ENCODE assay signal across 12 cellular contexts in the genomic region with DNA sequence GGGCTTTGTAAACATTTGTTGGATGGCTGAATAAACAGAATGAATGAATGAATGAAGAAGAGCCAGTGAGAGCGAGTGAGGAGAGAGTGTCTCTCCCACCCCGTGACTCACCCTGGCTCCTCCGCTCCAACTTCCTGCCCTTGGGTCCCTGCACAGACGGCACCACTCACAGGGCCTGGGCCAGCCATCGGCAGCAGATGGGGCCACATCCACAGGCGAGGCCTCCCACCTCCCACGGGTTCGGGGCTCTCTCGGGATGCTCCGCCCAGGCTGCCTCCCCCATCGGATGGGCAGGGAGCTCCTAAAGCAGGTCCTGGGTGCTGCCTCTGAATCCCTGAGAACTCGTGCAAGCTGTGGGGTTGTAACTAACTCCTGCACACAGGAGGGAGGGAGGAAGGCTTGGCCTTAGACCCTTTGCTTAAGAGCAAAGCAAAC. TPM values are rescaled to one million over a fixed set of nuclear protein-coding genes. Genes with fewer than 3 reads are reported as not detected.
DNase-seq lines count a peak whose midpoint lies in the region; ATAC-seq, FAIRE-seq and TF ChIP-seq lines count a peak whose summit lies in the region.
"Had no signal": no experiment of that assay in that cellular context is flagged by ENCODE, and none has a peak within 500 bp of the region (broad histone marks: within the 10 kb centered on the region; RNA-seq: fewer than 3 reads in every experiment).

No MANE protein-coding gene starts in this region.

- H3K36me3 ChIP-seq in MG63 (no peaks in the 10 kb centered on the region), HepG2 (replicated peaks in 1 of 2; ENCODE audit: control insufficient read depth in 1 of 2, insufficient read depth in 2 of 2, low read length in 2 of 2) (peaks cover 6 to 21% of the 10 kb centered on the region in 2 experiments; a peak in 4 of 5 replicates)
- H3K36me3 ChIP-seq: upper lobe of left lung had no signal

- no peak overlapping the region for H3K4me2 ChIP-seq in HepG2 (ENCODE audit: low read depth, low read length)

- no peak overlapping the region for H3K27ac ChIP-seq in HepG2 (ENCODE audit: extremely low read length, insufficient read depth, low read length)

- FAIRE-seq in HepG2 (lab: Jason Lieb, UNC), result no peak
- FAIRE-seq: islet of Langerhans had no signal

- intact Hi-C loops in HepG2 (cut with micrococcal nuclease; ENCODE audit: unreplicated experiment), result no loop called here

- no peak overlapping the region for H2AFZ ChIP-seq in HepG2 (ENCODE audit: low read length)

- H3K4me3 ChIP-seq in MG63 (no peak overlapping the region), cardiac fibroblast (replicated peaks in 1 of 2; ENCODE audit: low read depth in 2 of 2, low read length in 2 of 2) (no peak overlapping the region), HepG2 (replicated peaks in 1 of 3; ENCODE audit: insufficient read depth in 1 of 3, low read depth in 2 of 3, low read length in 3 of 3) (no peak overlapping the region)
- H3K4me3 ChIP-seq: upper lobe of left lung had no signal

- POLR2A ChIA-PET in HepG2 (lab: Yijun Ruan, JAX), result interaction anchor here (1.3 kb wide), 1 partner anchor 33 kb away, joined by 3 read pairs; no protein-coding TSS in a partner anchor

- no peak for TF ChIP-seq POLR2A in HepG2 (IDR thresholded peaks at IDR 0.05; ENCODE audit: insufficient read depth in 1 of 2, low read depth in 2 of 2, low read length in 2 of 2)

- no peak overlapping the region for H3K9ac ChIP-seq in HepG2 (ENCODE audit: insufficient read depth, low read depth, low read length)

- BruUV-seq in HepG2 (replicated peaks; lab: Mats Ljungman, UMichigan), result no TSS peak

- 82% methylated on average over 5 of the region's 12 CpGs for WGBS in HepG2 (ENCODE audit: low lambda C conversion rate)

- in situ Hi-C loops in HepG2 (cut with HindIII; ENCODE audit: extremely low pct_ligation_motif_present, low pct_unique_long_range_greater_than_20kb) (loop anchor here (5.0 to 10.0 kb wide), 2 partner anchors 110 to 362 kb away; no protein-coding TSS in a partner anchor), GM13977 (cut with MboI; ENCODE audit: low pct_unique_long_range_greater_than_20kb, low sequenced_read_pairs, unreplicated experiment) (no loop called here)

- TF ChIP-seq EP300 in HepG2 (IDR thresholded peaks at IDR 0.05; ENCODE audit: low read depth in 2 of 2, low read length in 2 of 2), result no peak
- no peak for TF ChIP-seq EP300 in HepG2 (CRISPR knock-in tag; IDR thresholded peaks at IDR 0.05; ENCODE audit: borderline replicate concordance)

- TF ChIP-seq CTCF in cardiac fibroblast (IDR thresholded peaks at IDR 0.05; ENCODE audit: low read depth, low read length), result no peak
- peak; percentile 19; the same call in 1 of the 2 replicates for TF ChIP-seq CTCF in HepG2 (CRISPR knock-in tag; IDR thresholded peaks at IDR 0.05)
- no peak for TF ChIP-seq CTCF in GM13977 (IDR thresholded peaks at IDR 0.05; ENCODE audit: extremely low read depth, insufficient read depth, missing control alignments)

- peaks cover 20% of the 10 kb centered on the region; the same call in 1 of the 2 replicates for H4K20me1 ChIP-seq in HepG2 (ENCODE audit: insufficient read depth, low read length)

- no peaks in the 10 kb centered on the region for H3K9me3 ChIP-seq in MG63
- no peaks in the 10 kb centered on the region for H3K9me3 ChIP-seq in HepG2 (ENCODE audit: low read length)
- H3K9me3 ChIP-seq: upper lobe of left lung had no signal

- H3K79me2 ChIP-seq in HepG2 (ENCODE audit: insufficient read depth, low read length), result peaks cover 6% of the 10 kb centered on the region

- no peaks in the 10 kb centered on the region for H3K27me3 ChIP-seq in MG63
- H3K27me3 ChIP-seq in HepG2 (ENCODE audit: control insufficient read depth in 1 of 2, insufficient read depth in 2 of 2, low read length in 2 of 2), result no peaks in the 10 kb centered on the region
- H3K27me3 ChIP-seq: upper lobe of left lung had no signal

- CTCF ChIA-PET in HepG2 (lab: Yijun Ruan, JAX; ENCODE audit: low intra/inter-chr PET ratio, low total read pairs), result no interaction called here

- DNase-seq in AG08395 (ENCODE audit: low spot score), result peak; percentile 58
- DNase-seq in MG63, result peak; percentile 57
- peak; percentile 46 to 60 for DNase-seq in cardiac fibroblast (ENCODE audit: low read depth in 2 of 2)
- no peak for DNase-seq in HepG2 (ENCODE audit: low spot score)
- DNase-seq in GM13977 (ENCODE audit: low spot score), result no peak
- DNase-seq: Calu3, NCI-H2081 treated with DMSO at 0.1 percent for 48 hours, upper lobe of left lung had no signal

- no peak for TF ChIP-seq RAD21 in HepG2 (CRISPR knock-in tag; IDR thresholded peaks at IDR 0.05)

- ATAC-seq in HepG2, result peak; percentile 7; the same call in 1 of the 3 replicates
- ATAC-seq in GM19455 (IDR thresholded peaks at IDR 0.05; ENCODE audit: unreplicated experiment), result no peak
- ATAC-seq in HG02623 (IDR thresholded peaks at IDR 0.05; ENCODE audit: unreplicated experiment), result no peak
- ATAC-seq in HG03095 (IDR thresholded peaks at IDR 0.05; ENCODE audit: unreplicated experiment), result no peak

- H3K4me1 ChIP-seq in HepG2 (ENCODE audit: insufficient read depth, low read length), result peaks cover 21% of the 10 kb centered on the region

TF ChIP-seq in HepG2, 621 proteins besides CTCF, POLR2A, EP300 and RAD21 (continues in another document):
- TF ChIP-seq GABPB1 (CRISPR knock-in tag; IDR thresholded peaks at IDR 0.05), result 0 out of 2 replicates have a peak, but pooled peaks have one; percentile 19
- peak; percentile 47; the same call in 1 of the 2 replicates for TF ChIP-seq FOSL2 (CRISPR knock-in tag; IDR thresholded peaks at IDR 0.05)
- TF ChIP-seq ZNF780A (CRISPR knock-in tag; IDR thresholded peaks at IDR 0.05), result no peak

RNA-seq across cellular contexts. Expression of gene CCNK, which starts 41.3 kb away (rescaled TPM):
- total RNA-seq in MG63 (2014; rRNA removed; shearing (Covaris generic); ENCODE audit: low replicate concordance), result 2.9 and 7.9 TPM in 2 replicates
- total RNA-seq in HepG2 (2016; rRNA removed; fragmentation: Illumina TruSeq; extraction: Trizol), result 9.7 and 16.5 TPM in 2 replicates
- total RNA-seq in HepG2 (2016; cell fraction: cytosol; rRNA removed; fragmentation: Illumina TruSeq; extraction: Trizol; ENCODE audit: low read depth), result 5.1 and 6.8 TPM in 2 replicates
- total RNA-seq in HepG2 (2016; cell fraction: insoluble cytoplasmic fraction; rRNA removed; fragmentation: Illumina TruSeq; extraction: Trizol), result 10.3 and 17.3 TPM in 2 replicates
- total RNA-seq in HepG2 (2016; cell fraction: membrane; rRNA removed; fragmentation: Illumina TruSeq; extraction: Trizol), result 17.8 and 18.8 TPM in 2 replicates
- total RNA-seq in HepG2 (2016; cell fraction: nucleus; rRNA removed; fragmentation: Illumina TruSeq; extraction: Trizol), result 27.1 and 31.3 TPM in 2 replicates
- polyA plus RNA-seq in HepG2 (2011; rRNA removed), result 4.9 and 14.0 TPM in 2 replicates
- 4.0 and 5.4 TPM in 2 replicates for polyA plus RNA-seq in HepG2 (2011; cell fraction: cytosol; rRNA removed)
- 10.8 and 10.9 TPM in 2 replicates for polyA plus RNA-seq in HepG2 (2011; cell fraction: nucleus; rRNA removed)
- polyA plus RNA-seq in HepG2 (2012), result 25.5 and 37.8 TPM in 2 replicates
- 13.3 and 14.2 TPM in 2 replicates for polyA plus RNA-seq in HepG2 (2016; cell fraction: cytosol; fragmentation: Illumina TruSeq; extraction: Trizol; ENCODE audit: low read depth)
- 30.0 and 42.2 TPM in 2 replicates for polyA plus RNA-seq in HepG2 (2016; cell fraction: insoluble cytoplasmic fraction; fragmentation: Illumina TruSeq; extraction: Trizol; ENCODE audit: low read depth)
- 26.4 and 33.9 TPM in 2 replicates for polyA plus RNA-seq in HepG2 (2016; cell fraction: membrane; fragmentation: Illumina TruSeq; extraction: Trizol; ENCODE audit: low read depth)
- 35.3 and 41.4 TPM in 2 replicates for polyA plus RNA-seq in HepG2 (2016; cell fraction: nucleus; fragmentation: Illumina TruSeq; extraction: Trizol; ENCODE audit: insufficient read depth, low read depth)
- 10.0 and 16.9 TPM in 2 replicates for polyA minus RNA-seq in HepG2 (2011; rRNA and poly(A)+ RNA removed; ENCODE audit: low replicate concordance)
- 15.8 and 19.7 TPM in 2 replicates for polyA minus RNA-seq in HepG2 (2011; cell fraction: cytosol; rRNA and poly(A)+ RNA removed)
- polyA minus RNA-seq in HepG2 (2011; cell fraction: nucleus; rRNA and poly(A)+ RNA removed), result 40.8 and 43.4 TPM in 2 replicates

RNA-seq across cellular contexts. Expression of gene SETD3, which starts 41.8 kb away (rescaled TPM):
- total RNA-seq in MG63 (2014; rRNA removed; shearing (Covaris generic); ENCODE audit: low replicate concordance), result 37.8 and 48.0 TPM in 2 replicates
- total RNA-seq in HepG2 (2016; rRNA removed; fragmentation: Illumina TruSeq; extraction: Trizol), result 67.1 and 71.2 TPM in 2 replicates
- 486 and 562 TPM in 2 replicates for total RNA-seq in HepG2 (2016; cell fraction: cytosol; rRNA removed; fragmentation: Illumina TruSeq; extraction: Trizol; ENCODE audit: low read depth)
- 65.7 and 69.4 TPM in 2 replicates for total RNA-seq in HepG2 (2016; cell fraction: insoluble cytoplasmic fraction; rRNA removed; fragmentation: Illumina TruSeq; extraction: Trizol)
- total RNA-seq in HepG2 (2016; cell fraction: membrane; rRNA removed; fragmentation: Illumina TruSeq; extraction: Trizol), result 174 and 189 TPM in 2 replicates
- total RNA-seq in HepG2 (2016; cell fraction: nucleus; rRNA removed; fragmentation: Illumina TruSeq; extraction: Trizol), result 32.6 and 38.0 TPM in 2 replicates
- polyA plus RNA-seq in HepG2 (2011; rRNA removed), result 26.6 and 30.3 TPM in 2 replicates
- polyA plus RNA-seq in HepG2 (2011; cell fraction: cytosol; rRNA removed), result 17.9 and 21.3 TPM in 2 replicates
- polyA plus RNA-seq in HepG2 (2011; cell fraction: nucleus; rRNA removed), result 9.0 and 9.6 TPM in 2 replicates
- 30.1 and 35.9 TPM in 2 replicates for polyA plus RNA-seq in HepG2 (2012)
- 31.4 and 32.0 TPM in 2 replicates for polyA plus RNA-seq in HepG2 (2016; cell fraction: cytosol; fragmentation: Illumina TruSeq; extraction: Trizol; ENCODE audit: low read depth)
- polyA plus RNA-seq in HepG2 (2016; cell fraction: insoluble cytoplasmic fraction; fragmentation: Illumina TruSeq; extraction: Trizol; ENCODE audit: low read depth), result 60.4 and 64.7 TPM in 2 replicates
- polyA plus RNA-seq in HepG2 (2016; cell fraction: membrane; fragmentation: Illumina TruSeq; extraction: Trizol; ENCODE audit: low read depth), result 47.6 and 54.1 TPM in 2 replicates
- polyA plus RNA-seq in HepG2 (2016; cell fraction: nucleus; fragmentation: Illumina TruSeq; extraction: Trizol; ENCODE audit: insufficient read depth, low read depth), result 32.3 and 34.4 TPM in 2 replicates
- 45.8 and 74.7 TPM in 2 replicates for polyA minus RNA-seq in HepG2 (2011; rRNA and poly(A)+ RNA removed; ENCODE audit: low replicate concordance)
- 54.3 and 55.8 TPM in 2 replicates for polyA minus RNA-seq in HepG2 (2011; cell fraction: cytosol; rRNA and poly(A)+ RNA removed)
- polyA minus RNA-seq in HepG2 (2011; cell fraction: nucleus; rRNA and poly(A)+ RNA removed), result 34.1 and 34.2 TPM in 2 replicates

Comparison
In these comparisons a context has a peak if more than half of its experiments do, and no peak if none do; other contexts are left out.
1. DNase-seq: peak in AG08395 (single experiment), MG63 (single experiment) and cardiac fibroblast (2 of 2); none in HepG2 (single experiment) and GM13977 (single experiment).